ENCODE assay signal across 9 cellular contexts in genomic region chr1:185813401-185813979, GRCh38.
DNase-seq lines count a peak whose midpoint lies in the region; ATAC-seq lines count a peak whose summit lies in the region.
"Had no signal": no experiment of that assay in that cellular context is flagged by ENCODE, and none has a peak within 500 bp of the region (broad histone marks: within the 10 kb centered on the region; RNA-seq: fewer than 3 reads in every experiment).

No MANE protein-coding gene starts in this region.

- H3K36me3 ChIP-seq in naive thymus-derived CD4-positive, alpha-beta T cell (ENCODE audit: control insufficient read depth in 2 of 3, insufficient read depth in 3 of 3, low read length in 3 of 3) = no peaks in the 10 kb centered on the region

- no peak overlapping the region for H3K4me3 ChIP-seq in naive thymus-derived CD4-positive, alpha-beta T cell (ENCODE audit: low read length)

- H3K27me3 Mint-ChIP-seq in activated CD8-positive, alpha-beta memory T cell treated with anti-CD3 and anti-CD28 coated beads, Interleukin-2, amount 10 ng/mL, durations not matched to agents 7 days and 5 days = peaks cover 5% of the 10 kb centered on the region
- H3K27me3 Mint-ChIP-seq in naive thymus-derived CD4-positive, alpha-beta T cell = peaks cover 3 to 13% (median 8%) of the 10 kb centered on the region in 5 donors
- peaks cover 3% of the 10 kb centered on the region for H3K27me3 Mint-ChIP-seq in activated CD4-positive, alpha-beta memory T cell treated with anti-CD3 and anti-CD28 coated beads for 36 hours

- intact Hi-C loops in naive thymus-derived CD4-positive, alpha-beta T cell (cut with micrococcal nuclease) = loop anchor here (1.0 to 10.0 kb wide), 3 partner anchors 399 to 1171 kb away; no protein-coding TSS in a partner anchor
- intact Hi-C loops in activated CD4-positive, alpha-beta memory T cell treated with anti-CD3 and anti-CD28 coated beads for 36 hours (cut with micrococcal nuclease) = loop anchor here (1.0 kb wide), 1 partner anchor 399 kb away; no protein-coding TSS in a partner anchor

- H3K4me1 ChIP-seq in naive thymus-derived CD4-positive, alpha-beta T cell (ENCODE audit: control insufficient read depth in 2 of 2, insufficient read depth in 2 of 2, low read length in 2 of 2) = no peaks in the 10 kb centered on the region

- CTCF ChIA-PET in activated CD8-positive, alpha-beta memory T cell treated with anti-CD3 and anti-CD28 coated beads, Interleukin-2, amount 10 ng/mL, durations not matched to agents 7 days and 5 days (lab: Charles Lee) = interaction anchor here (0.8 to 0.9 kb wide), 2 partner anchors 13 to 401 kb away, joined by 3 to 4 read pairs; no protein-coding TSS in a partner anchor
- CTCF ChIA-PET in naive thymus-derived CD4-positive, alpha-beta T cell (lab: Charles Lee) = no interaction called here
- CTCF ChIA-PET in activated CD4-positive, alpha-beta memory T cell treated with anti-CD3 and anti-CD28 coated beads for 36 hours (lab: Charles Lee) = interaction anchor here (0.5 to 1.3 kb wide), 2 partner anchors 93 to 493 kb away, joined by 3 to 5 read pairs; no protein-coding TSS in a partner anchor

- no peak for DNase-seq in activated CD8-positive, alpha-beta memory T cell treated with anti-CD3 and anti-CD28 coated beads, Interleukin-2, amount 10 ng/mL, durations not matched to agents 7 days and 5 days
- DNase-seq in activated CD8-positive, alpha-beta memory T cell treated with anti-CD3 and anti-CD28 coated beads, Interleukin-2, amount 50 U/mL, for 4 hours = no peak
- DNase-seq in NCI-H82 treated with DMSO at 0.1 percent for 48 hours (lab: John Stamatoyannopoulos, UW; ENCODE audit: unreplicated experiment) = peak; percentile 44
- peak; percentile 10 for DNase-seq in cerebellum (ENCODE audit: low spot score)
- DNase-seq in naive thymus-derived CD4-positive, alpha-beta T cell = peak in 5 of 9 donors; percentile 5 to 15 (median 10)
- DNase-seq in stimulated activated CD4-positive, alpha-beta T cell treated with anti-CD3 and anti-CD28 coated beads, Interleukin-4, amount 100 ng/mL, for 1 hour = no peak
- no peak for DNase-seq in activated CD4-positive, alpha-beta memory T cell treated with anti-CD3 and anti-CD28 coated beads for 36 hours

- no peak overlapping the region for H3K27ac ChIP-seq in naive thymus-derived CD4-positive, alpha-beta T cell (ENCODE audit: low read depth, low read length)

- no peak overlapping the region for H3K4me3 Mint-ChIP-seq in activated CD8-positive, alpha-beta memory T cell treated with anti-CD3 and anti-CD28 coated beads, Interleukin-2, amount 10 ng/mL, durations not matched to agents 7 days and 5 days
- H3K4me3 Mint-ChIP-seq in naive thymus-derived CD4-positive, alpha-beta T cell = no peak overlapping the region
- no peak overlapping the region for H3K4me3 Mint-ChIP-seq in activated CD4-positive, alpha-beta memory T cell treated with anti-CD3 and anti-CD28 coated beads for 36 hours
- H3K4me3 Mint-ChIP-seq: activated naive CD4-positive, alpha-beta T cell treated with anti-CD3 and anti-CD28 coated beads, Interleukin-2, amount 50 U/mL, for 24 hours had no signal

- no peak overlapping the region for H3K27ac Mint-ChIP-seq in activated CD8-positive, alpha-beta memory T cell treated with anti-CD3 and anti-CD28 coated beads, Interleukin-2, amount 10 ng/mL, durations not matched to agents 7 days and 5 days
- no peak overlapping the region for H3K27ac Mint-ChIP-seq in naive thymus-derived CD4-positive, alpha-beta T cell
- no peak overlapping the region for H3K27ac Mint-ChIP-seq in activated CD4-positive, alpha-beta memory T cell treated with anti-CD3 and anti-CD28 coated beads for 36 hours
- H3K27ac Mint-ChIP-seq: activated naive CD4-positive, alpha-beta T cell treated with anti-CD3 and anti-CD28 coated beads, Interleukin-2, amount 50 U/mL, for 24 hours had no signal

- H3K4me1 Mint-ChIP-seq in activated CD8-positive, alpha-beta memory T cell treated with anti-CD3 and anti-CD28 coated beads, Interleukin-2, amount 10 ng/mL, durations not matched to agents 7 days and 5 days = peaks cover 1% of the 10 kb centered on the region
- no peaks in the 10 kb centered on the region for H3K4me1 Mint-ChIP-seq in naive thymus-derived CD4-positive, alpha-beta T cell
- H3K4me1 Mint-ChIP-seq in activated CD4-positive, alpha-beta memory T cell treated with anti-CD3 and anti-CD28 coated beads for 36 hours (ENCODE audit: low read depth) = no peaks in the 10 kb centered on the region
- H3K4me1 Mint-ChIP-seq: activated naive CD4-positive, alpha-beta T cell treated with anti-CD3 and anti-CD28 coated beads, Interleukin-2, amount 50 U/mL, for 24 hours had no signal

- H3K9me3 Mint-ChIP-seq in activated CD8-positive, alpha-beta memory T cell treated with anti-CD3 and anti-CD28 coated beads, Interleukin-2, amount 10 ng/mL, durations not matched to agents 7 days and 5 days (ENCODE audit: low read depth) = no peaks in the 10 kb centered on the region
- no peaks in the 10 kb centered on the region for H3K9me3 Mint-ChIP-seq in naive thymus-derived CD4-positive, alpha-beta T cell
- no peaks in the 10 kb centered on the region for H3K9me3 Mint-ChIP-seq in activated CD4-positive, alpha-beta memory T cell treated with anti-CD3 and anti-CD28 coated beads for 36 hours
- H3K9me3 Mint-ChIP-seq: activated naive CD4-positive, alpha-beta T cell treated with anti-CD3 and anti-CD28 coated beads, Interleukin-2, amount 50 U/mL, for 24 hours had no signal

- no peaks in the 10 kb centered on the region for H3K36me3 Mint-ChIP-seq in activated CD8-positive, alpha-beta memory T cell treated with anti-CD3 and anti-CD28 coated beads, Interleukin-2, amount 10 ng/mL, durations not matched to agents 7 days and 5 days
- H3K36me3 Mint-ChIP-seq in naive thymus-derived CD4-positive, alpha-beta T cell = no peaks in the 10 kb centered on the region
- H3K36me3 Mint-ChIP-seq in activated CD4-positive, alpha-beta memory T cell treated with anti-CD3 and anti-CD28 coated beads for 36 hours = no peaks in the 10 kb centered on the region
- H3K36me3 Mint-ChIP-seq: activated naive CD4-positive, alpha-beta T cell treated with anti-CD3 and anti-CD28 coated beads, Interleukin-2, amount 50 U/mL, for 24 hours had no signal

- H3K9me3 ChIP-seq in naive thymus-derived CD4-positive, alpha-beta T cell (ENCODE audit: control insufficient read depth in 2 of 3, low read length in 3 of 3) = no peaks in the 10 kb centered on the region

- peak; percentile 47 for ATAC-seq in activated CD8-positive, alpha-beta memory T cell treated with anti-CD3 and anti-CD28 coated beads, Interleukin-2, amount 10 ng/mL, durations not matched to agents 7 days and 5 days
- peak; percentile 56 for ATAC-seq in HG03175 (IDR thresholded peaks at IDR 0.05; ENCODE audit: unreplicated experiment)
- ATAC-seq in naive thymus-derived CD4-positive, alpha-beta T cell = peak; percentile 50

- no peaks in the 10 kb centered on the region for H3K27me3 ChIP-seq in naive thymus-derived CD4-positive, alpha-beta T cell (ENCODE audit: control insufficient read depth in 2 of 2, insufficient read depth in 2 of 2, low read length in 2 of 2)

- POLR2A ChIA-PET in naive thymus-derived CD4-positive, alpha-beta T cell (lab: Charles Lee) = no interaction called here
- POLR2A ChIA-PET in activated CD4-positive, alpha-beta memory T cell treated with anti-CD3 and anti-CD28 coated beads for 36 hours (lab: Charles Lee) = no interaction called here

Comparison
In these comparisons a context has a peak if more than half of its experiments do, and no peak if none do; other contexts are left out.
1. DNase-seq: peak in NCI-H82 treated with DMSO at 0.1 percent for 48 hours (single experiment), cerebellum (single experiment) and naive thymus-derived CD4-positive, alpha-beta T cell (5 of 9); none in activated CD8-positive, alpha-beta memory T cell treated with anti-CD3 and anti-CD28 coated beads, Interleukin-2, amount 10 ng/mL, durations not matched to agents 7 days and 5 days (single experiment), activated CD8-positive, alpha-beta memory T cell treated with anti-CD3 and anti-CD28 coated beads, Interleukin-2, amount 50 U/mL, for 4 hours (single experiment), stimulated activated CD4-positive, alpha-beta T cell treated with anti-CD3 and anti-CD28 coated beads, Interleukin-4, amount 100 ng/mL, for 1 hour (single experiment) and activated CD4-positive, alpha-beta memory T cell treated with anti-CD3 and anti-CD28 coated beads for 36 hours (single experiment).
2. Peak in every context shown above with its lines, with median percentiles within 50 percentile points of each other: ATAC-seq.